Comparison of ENCODE assay signal across 17 cellular contexts in genomic region chr21:44850208-44850800, GRCh38.
"Had no signal": no experiment of that assay in that cellular context is flagged by ENCODE, and none has a peak within 500 bp of the region (broad histone marks: within the 10 kb centered on the region; RNA-seq: fewer than 3 reads in every experiment).

No MANE protein-coding gene starts in this region.

- FAIRE-seq: astrocyte, bronchial epithelial cell, frontal cortex, islet of Langerhans had no signal

- DNase-seq: activated B cell treated with CpG ODN at 0.5 μM for 24 hours; activated CD4-positive, alpha-beta T cell treated with anti-CD3 and anti-CD28 coated beads, Interleukin-2, amount 10 ng/mL, durations not matched to agents 24 days and 14 days; activated CD8-positive, alpha-beta memory T cell treated with anti-CD3 and anti-CD28 coated beads for 24 hours; activated naive CD4-positive, alpha-beta T cell; activated naive CD8-positive, alpha-beta T cell treated with anti-CD3 and anti-CD28 coated beads, Interleukin-2, amount 50 U/mL, for 24 hours; endodermal cell; heart left ventricle; left ventricle myocardium inferior; T-helper 2 cell had no signal

- H3K27ac ChIP-seq: dorsolateral prefrontal cortex, vagina had no signal

- H3K27me3 Mint-ChIP-seq: activated B cell treated with CpG ODN at 0.5 μM for 24 hours; activated CD4-positive, alpha-beta T cell treated with anti-CD3 and anti-CD28 coated beads, Interleukin-2, amount 10 ng/mL, durations not matched to agents 24 days and 14 days; activated naive CD8-positive, alpha-beta T cell treated with anti-CD3 and anti-CD28 coated beads, Interleukin-2, amount 50 U/mL, for 24 hours; memory B cell had no signal

- H3K4me3 Mint-ChIP-seq: activated B cell treated with CpG ODN at 0.5 μM for 24 hours; activated CD4-positive, alpha-beta T cell treated with anti-CD3 and anti-CD28 coated beads, Interleukin-2, amount 10 ng/mL, durations not matched to agents 24 days and 14 days; activated naive CD8-positive, alpha-beta T cell treated with anti-CD3 and anti-CD28 coated beads, Interleukin-2, amount 50 U/mL, for 24 hours; endodermal cell; memory B cell; stimulated activated effector memory CD8-positive, alpha-beta T cell treated with anti-CD3 and anti-CD28 coated beads, Interleukin-12 subunit alpha, Interleukin-12 subunit beta, amount 100 ng/mL, for 72 hours had no signal

- H3K27ac Mint-ChIP-seq: activated B cell treated with CpG ODN at 0.5 μM for 24 hours; activated naive CD8-positive, alpha-beta T cell treated with anti-CD3 and anti-CD28 coated beads, Interleukin-2, amount 50 U/mL, for 24 hours; endodermal cell; memory B cell had no signal

- H3K27me3 ChIP-seq: heart left ventricle, vagina had no signal

- H3K9me3 Mint-ChIP-seq: activated B cell treated with CpG ODN at 0.5 μM for 24 hours; activated CD4-positive, alpha-beta T cell treated with anti-CD3 and anti-CD28 coated beads, Interleukin-2, amount 10 ng/mL, durations not matched to agents 24 days and 14 days; activated naive CD8-positive, alpha-beta T cell treated with anti-CD3 and anti-CD28 coated beads, Interleukin-2, amount 50 U/mL, for 24 hours; endodermal cell; memory B cell; stimulated activated effector memory CD8-positive, alpha-beta T cell treated with anti-CD3 and anti-CD28 coated beads, Interleukin-12 subunit alpha, Interleukin-12 subunit beta, amount 100 ng/mL, for 72 hours had no signal

- ATAC-seq: activated naive CD8-positive, alpha-beta T cell treated with anti-CD3 and anti-CD28 coated beads, Interleukin-2, amount 50 U/mL, for 24 hours; heart left ventricle; stimulated activated effector memory CD8-positive, alpha-beta T cell treated with anti-CD3 and anti-CD28 coated beads, Interleukin-12 subunit alpha, Interleukin-12 subunit beta, amount 100 ng/mL, for 72 hours had no signal

- H3K9me3 ChIP-seq: heart left ventricle, left ventricle myocardium inferior, vagina had no signal

- H3K4me3 ChIP-seq: dorsolateral prefrontal cortex, heart left ventricle, left ventricle myocardium inferior, vagina had no signal
